In the genomic region with DNA sequence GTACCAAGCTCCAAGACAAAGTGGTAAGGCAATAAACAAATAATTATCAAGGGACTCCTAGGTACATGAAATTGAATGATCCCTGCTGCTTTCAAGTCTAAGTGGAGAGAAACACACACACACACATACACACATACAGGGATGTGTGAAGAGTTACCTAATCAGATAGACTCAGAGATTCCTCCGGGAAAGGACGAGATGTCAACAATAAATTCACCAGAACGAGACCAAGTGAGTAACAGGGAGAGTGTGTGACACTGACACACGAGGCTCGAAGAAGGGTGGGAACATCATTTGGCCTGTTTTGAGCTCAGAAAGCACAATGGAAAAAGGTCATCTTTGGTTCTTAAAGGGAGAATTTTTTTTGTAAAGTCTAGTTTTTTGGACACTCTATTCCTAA, we compare ENCODE assay signal across 14 cellular contexts. TPM values are rescaled to one million over a fixed set of nuclear protein-coding genes. Genes with fewer than 3 reads are reported as not detected.
DNase-seq lines count a peak whose midpoint lies in the region; ATAC-seq and TF ChIP-seq lines count a peak whose summit lies in the region.
"Had no signal": no experiment of that assay in that cellular context is flagged by ENCODE, and none has a peak within 500 bp of the region (broad histone marks: within the 10 kb centered on the region; RNA-seq: fewer than 3 reads in every experiment).

No MANE protein-coding gene starts in this region.

- CTCF ChIA-PET in activated CD4-positive, alpha-beta T cell treated with anti-CD3 and anti-CD28 coated beads for 36 hours (lab: Charles Lee), result no interaction called here

- no peak for ATAC-seq in activated CD4-positive, alpha-beta T cell treated with anti-CD3 and anti-CD28 coated beads for 36 hours
- no peak for ATAC-seq in stimulated activated effector memory CD8-positive, alpha-beta T cell treated with anti-CD3 and anti-CD28 coated beads, Interleukin-12 subunit alpha, Interleukin-12 subunit beta, amount 100 ng/mL, for 72 hours
- no peak for ATAC-seq in GM19351 (IDR thresholded peaks at IDR 0.05; ENCODE audit: unreplicated experiment)
- ATAC-seq: K562, mucosa of descending colon had no signal

- no peak for TF ChIP-seq CTCF in GM13976 (IDR thresholded peaks at IDR 0.05; ENCODE audit: borderline replicate concordance, control extremely low read depth, extremely low read depth, insufficient read depth, missing control alignments)

- no peaks in the 10 kb centered on the region for H3K9me3 Mint-ChIP-seq in activated CD4-positive, alpha-beta T cell treated with anti-CD3 and anti-CD28 coated beads for 36 hours (ENCODE audit: low read depth)
- H3K9me3 Mint-ChIP-seq in activated T-helper 2 cell treated with anti-CD3 and anti-CD28 coated beads, Interferon-gamma antibody, Interleukin-2, Interleukin-4, amounts not matched to agents 10 μg/mL and 5 μg/mL and 100 μg/mL, durations not matched to agents 14 hours and 24 hours and 36 hours, result no peaks in the 10 kb centered on the region
- H3K9me3 Mint-ChIP-seq in stimulated activated effector memory CD8-positive, alpha-beta T cell treated with anti-CD3 and anti-CD28 coated beads, Interleukin-12 subunit alpha, Interleukin-12 subunit beta, amount 100 ng/mL, for 72 hours, result no peaks in the 10 kb centered on the region
- H3K9me3 Mint-ChIP-seq: central memory CD8-positive, alpha-beta T cell had no signal

- H3K9me3 ChIP-seq in iPS-20b (ENCODE audit: insufficient read depth, low read depth, low read length), result no peaks in the 10 kb centered on the region
- H3K9me3 ChIP-seq: mucosa of descending colon had no signal

- no peaks in the 10 kb centered on the region for H3K27me3 ChIP-seq in iPS-20b (ENCODE audit: insufficient read depth, low read length)

- peak overlapping the region; percentile 11; the same call in 1 of the 2 replicates for H3K9ac ChIP-seq in iPS-20b (ENCODE audit: low read depth, low read length)

- H3K4me3 Mint-ChIP-seq in activated CD4-positive, alpha-beta T cell treated with anti-CD3 and anti-CD28 coated beads for 36 hours, result no peak overlapping the region
- H3K4me3 Mint-ChIP-seq in activated T-helper 2 cell treated with anti-CD3 and anti-CD28 coated beads, Interferon-gamma antibody, Interleukin-2, Interleukin-4, amounts not matched to agents 10 μg/mL and 5 μg/mL and 100 μg/mL, durations not matched to agents 14 hours and 24 hours and 36 hours (ENCODE audit: low read depth), result no peak overlapping the region
- H3K4me3 Mint-ChIP-seq in stimulated activated effector memory CD8-positive, alpha-beta T cell treated with anti-CD3 and anti-CD28 coated beads, Interleukin-12 subunit alpha, Interleukin-12 subunit beta, amount 100 ng/mL, for 72 hours, result no peak overlapping the region
- H3K4me3 Mint-ChIP-seq: central memory CD8-positive, alpha-beta T cell had no signal

- peaks cover 4% of the 10 kb centered on the region; the same call in 1 of the 2 replicates for H3K36me3 ChIP-seq in iPS-20b (ENCODE audit: insufficient read depth, low read depth, low read length)

- no peaks in the 10 kb centered on the region for H3K27me3 Mint-ChIP-seq in activated CD4-positive, alpha-beta T cell treated with anti-CD3 and anti-CD28 coated beads for 36 hours
- no peaks in the 10 kb centered on the region for H3K27me3 Mint-ChIP-seq in activated T-helper 2 cell treated with anti-CD3 and anti-CD28 coated beads, Interferon-gamma antibody, Interleukin-2, Interleukin-4, amounts not matched to agents 10 μg/mL and 5 μg/mL and 100 μg/mL, durations not matched to agents 14 hours and 24 hours and 36 hours (ENCODE audit: low read depth)
- H3K27me3 Mint-ChIP-seq: central memory CD8-positive, alpha-beta T cell had no signal

- peaks cover 5% of the 10 kb centered on the region for H3K36me3 Mint-ChIP-seq in activated CD4-positive, alpha-beta T cell treated with anti-CD3 and anti-CD28 coated beads for 36 hours (ENCODE audit: low read depth)
- H3K36me3 Mint-ChIP-seq in activated T-helper 2 cell treated with anti-CD3 and anti-CD28 coated beads, Interferon-gamma antibody, Interleukin-2, Interleukin-4, amounts not matched to agents 10 μg/mL and 5 μg/mL and 100 μg/mL, durations not matched to agents 14 hours and 24 hours and 36 hours (ENCODE audit: low read depth), result peaks cover 44% of the 10 kb centered on the region
- no peaks in the 10 kb centered on the region for H3K36me3 Mint-ChIP-seq in stimulated activated effector memory CD8-positive, alpha-beta T cell treated with anti-CD3 and anti-CD28 coated beads, Interleukin-12 subunit alpha, Interleukin-12 subunit beta, amount 100 ng/mL, for 72 hours

- H3K4me1 ChIP-seq in iPS-20b (ENCODE audit: insufficient read depth, low read length), result peaks cover 74% of the 10 kb centered on the region

- peaks cover 80% of the 10 kb centered on the region for H3K4me1 Mint-ChIP-seq in activated CD4-positive, alpha-beta T cell treated with anti-CD3 and anti-CD28 coated beads for 36 hours
- peaks cover 80% of the 10 kb centered on the region for H3K4me1 Mint-ChIP-seq in activated T-helper 2 cell treated with anti-CD3 and anti-CD28 coated beads, Interferon-gamma antibody, Interleukin-2, Interleukin-4, amounts not matched to agents 10 μg/mL and 5 μg/mL and 100 μg/mL, durations not matched to agents 14 hours and 24 hours and 36 hours (ENCODE audit: low read depth)
- H3K4me1 Mint-ChIP-seq in stimulated activated effector memory CD8-positive, alpha-beta T cell treated with anti-CD3 and anti-CD28 coated beads, Interleukin-12 subunit alpha, Interleukin-12 subunit beta, amount 100 ng/mL, for 72 hours, result peaks cover 83% of the 10 kb centered on the region

- intact Hi-C loops in activated CD4-positive, alpha-beta T cell treated with anti-CD3 and anti-CD28 coated beads for 36 hours (cut with DNase I, micrococcal nuclease), result loop anchor here in 1 of 2 experiments (10.0 kb wide), 1 partner anchor 183 kb away; no protein-coding TSS in a partner anchor
- intact Hi-C loops in activated T-helper 2 cell treated with anti-CD3 and anti-CD28 coated beads, Interferon-gamma antibody, Interleukin-2, Interleukin-4, amounts not matched to agents 10 μg/mL and 5 μg/mL and 100 μg/mL, durations not matched to agents 14 hours and 24 hours and 36 hours (cut with micrococcal nuclease), result no loop called here

- H3K27ac ChIP-seq in iPS-20b (ENCODE audit: low read length), result no peak overlapping the region

- H3K4me3 ChIP-seq in iPS-20b (ENCODE audit: low read length), result no peak overlapping the region
- H3K4me3 ChIP-seq: K562, mucosa of descending colon had no signal

- in situ Hi-C loops in GM13976 (cut with MboI; ENCODE audit: low sequenced_read_pairs, unreplicated experiment), result no loop called here

- POLR2A ChIA-PET in activated CD4-positive, alpha-beta T cell treated with anti-CD3 and anti-CD28 coated beads for 36 hours (lab: Charles Lee), result no interaction called here

- no peak for DNase-seq in activated CD4-positive, alpha-beta T cell treated with anti-CD3 and anti-CD28 coated beads for 36 hours
- no peak for DNase-seq in activated CD4-positive, alpha-beta T cell treated with anti-CD3 and anti-CD28 coated beads for 1 hour
- no peak for DNase-seq in activated T-helper 2 cell treated with anti-CD3 and anti-CD28 coated beads, Interferon-gamma antibody, Interleukin-2, Interleukin-4, amounts not matched to agents 10 μg/mL and 5 μg/mL and 100 μg/mL, durations not matched to agents 14 hours and 24 hours and 36 hours (ENCODE audit: low spot score)
- no peak for DNase-seq in stimulated activated effector memory CD8-positive, alpha-beta T cell treated with anti-CD3 and anti-CD28 coated beads, Interleukin-12 subunit alpha, Interleukin-12 subunit beta, amount 100 ng/mL, for 72 hours (ENCODE audit: low spot score in 2 of 2)
- DNase-seq in NOMO-1 treated with dmso at 0.1 percent for 144 hours (lab: John Stamatoyannopoulos, UW; ENCODE audit: unreplicated experiment) (no peak), GM13976 (ENCODE audit: low spot score) (no peak)
- DNase-seq: DND-41; mucosa of descending colon; NCI-H2171 treated with DMSO at 0.1 percent for 48 hours; stimulated activated CD8-positive, alpha-beta memory T cell treated with anti-CD3 and anti-CD28 coated beads, Interleukin-4, amount 100 ng/mL, for 48 hours had no signal

- peak overlapping the region; percentile 35 for H3K27ac Mint-ChIP-seq in activated CD4-positive, alpha-beta T cell treated with anti-CD3 and anti-CD28 coated beads for 36 hours
- peak overlapping the region; percentile 30 for H3K27ac Mint-ChIP-seq in activated T-helper 2 cell treated with anti-CD3 and anti-CD28 coated beads, Interferon-gamma antibody, Interleukin-2, Interleukin-4, amounts not matched to agents 10 μg/mL and 5 μg/mL and 100 μg/mL, durations not matched to agents 14 hours and 24 hours and 36 hours
- peak overlapping the region; percentile 8 for H3K27ac Mint-ChIP-seq in stimulated activated effector memory CD8-positive, alpha-beta T cell treated with anti-CD3 and anti-CD28 coated beads, Interleukin-12 subunit alpha, Interleukin-12 subunit beta, amount 100 ng/mL, for 72 hours

RNA-seq across cellular contexts. Expression of gene LRIG1, which starts 13.3 kb away (rescaled TPM):
- 10 to 100 TPM; 19.1 to 22.7 TPM for total RNA-seq in activated CD4-positive, alpha-beta T cell treated with anti-CD3 and anti-CD28 coated beads for 36 hours
- 42.5 and 47.9 TPM in 2 replicates for total RNA-seq in activated T-helper 2 cell treated with anti-CD3 and anti-CD28 coated beads, Interferon-gamma antibody, Interleukin-2, Interleukin-4, amounts not matched to agents 10 μg/mL and 5 μg/mL and 100 μg/mL, durations not matched to agents 14 hours and 24 hours and 36 hours
